30 cellular contexts compared by ENCODE assay signal in genomic region chr18:73797419-73797818, GRCh38.
"Had no signal": no experiment of that assay in that cellular context is flagged by ENCODE, and none has a peak within 500 bp of the region (broad histone marks: within the 10 kb centered on the region; RNA-seq: fewer than 3 reads in every experiment).

No MANE protein-coding gene starts in this region.

- H3K4me3 ChIP-seq: neural progenitor cell, ovary, psoas muscle, skin epidermis, smooth muscle cell, spleen, stomach, thoracic aorta, thyroid gland, tibial nerve, upper lobe of left lung, uterus had no signal

- ATAC-seq: naive thymus-derived CD4-positive, alpha-beta T cell; natural killer cell; psoas muscle; right cardiac atrium; sciatic nerve; stimulated activated memory B cell treated with anti-CD40 and anti-IgM and Interleukin-4, amounts not matched to agents 10 μg/mL and 1 μg/mL and 100 μg/mL, for 72 hours had no signal

- H3K9ac ChIP-seq: neural progenitor cell, parathyroid adenoma had no signal

- H3K4me1 ChIP-seq: parathyroid adenoma, psoas muscle, spleen, stomach, thyroid gland, tibial nerve, upper lobe of left lung, uterus had no signal

- H3K36me3 ChIP-seq: neural progenitor cell, ovary, spleen, stomach, thoracic aorta, thyroid gland, tibial nerve, upper lobe of left lung, uterus had no signal

- DNase-seq: naive thymus-derived CD4-positive, alpha-beta T cell; natural killer cell; occipital lobe; ovary; posterior cingulate gyrus; psoas muscle; right cardiac atrium; spleen; stimulated activated CD4-positive, alpha-beta T cell treated with anti-CD3 and anti-CD28 coated beads, Interleukin-12 subunit alpha, Interleukin-12 subunit beta, amount 100 ng/mL, for 4 hours; stimulated activated CD4-positive, alpha-beta T cell treated with anti-CD3 and anti-CD28 coated beads, Interleukin-1b, Interleukin-23, amount 100 ng/mL, for 48 hours; stimulated activated CD4-positive, alpha-beta T cell treated with anti-CD3 and anti-CD28 coated beads, Interleukin-4, amount 100 ng/mL, for 1 hour; stimulated activated CD4-positive, alpha-beta T cell treated with anti-CD3 and anti-CD28 coated beads, Interleukin-4, amount 100 ng/mL, for 4 hours; stimulated activated CD8-positive, alpha-beta memory T cell treated with anti-CD3 and anti-CD28 coated beads, Interleukin-4, amount 100 ng/mL, for 48 hours; stimulated activated naive CD4-positive, alpha-beta T cell treated with Interleukin-2 at 50 U/mL for 16 hours; stomach; thyroid gland; trophoblast cell; upper lobe of left lung; uterus had no signal

- H3K4me2 ChIP-seq: neural progenitor cell, smooth muscle cell had no signal

- H3K27ac ChIP-seq: neural progenitor cell, ovary, parathyroid adenoma, psoas muscle, skin epidermis, spleen, stomach, thoracic aorta, thyroid gland, tibial nerve, upper lobe of left lung, uterus had no signal

- H3K4me3 Mint-ChIP-seq: naive thymus-derived CD4-positive, alpha-beta T cell; natural killer cell; nephron; neural progenitor cell; stimulated activated memory B cell treated with anti-CD40 and anti-IgM and Interleukin-4, amounts not matched to agents 10 μg/mL and 1 μg/mL and 100 μg/mL, for 72 hours; stimulated activated naive CD8-positive, alpha-beta T cell treated with anti-CD3 and anti-CD28 coated beads, Interleukin-15, Interleukin-2, amounts not matched to agents 100 ng/mL and 50 ng/mL, for 24 hours had no signal

- H3K79me2 ChIP-seq: parathyroid adenoma had no signal

- H3K4me1 Mint-ChIP-seq: naive thymus-derived CD4-positive, alpha-beta T cell; natural killer cell; stimulated activated memory B cell treated with anti-CD40 and anti-IgM and Interleukin-4, amounts not matched to agents 10 μg/mL and 1 μg/mL and 100 μg/mL, for 72 hours had no signal

- H3K9me3 Mint-ChIP-seq: nephron; stimulated activated memory B cell treated with anti-CD40 and anti-IgM and Interleukin-4, amounts not matched to agents 10 μg/mL and 1 μg/mL and 100 μg/mL, for 72 hours; stimulated activated naive CD8-positive, alpha-beta T cell treated with anti-CD3 and anti-CD28 coated beads, Interleukin-15, Interleukin-2, amounts not matched to agents 100 ng/mL and 50 ng/mL, for 24 hours had no signal

- H3K36me3 Mint-ChIP-seq: naive thymus-derived CD4-positive, alpha-beta T cell; natural killer cell; stimulated activated memory B cell treated with anti-CD40 and anti-IgM and Interleukin-4, amounts not matched to agents 10 μg/mL and 1 μg/mL and 100 μg/mL, for 72 hours had no signal

- H3K27me3 Mint-ChIP-seq: progenitor cell of endocrine pancreas; stimulated activated memory B cell treated with anti-CD40 and anti-IgM and Interleukin-4, amounts not matched to agents 10 μg/mL and 1 μg/mL and 100 μg/mL, for 72 hours; stimulated activated naive CD8-positive, alpha-beta T cell treated with anti-CD3 and anti-CD28 coated beads, Interleukin-15, Interleukin-2, amounts not matched to agents 100 ng/mL and 50 ng/mL, for 24 hours had no signal

- H3K27me3 ChIP-seq: neural progenitor cell, ovary, spleen, stomach, thyroid gland, tibial nerve, upper lobe of left lung, uterus had no signal

- H3K9me3 ChIP-seq: ovary, psoas muscle, spleen, stomach, thoracic aorta, thyroid gland, tibial nerve, upper lobe of left lung, uterus had no signal

- H3K27ac Mint-ChIP-seq: naive thymus-derived CD4-positive, alpha-beta T cell; natural killer cell; nephron; neural progenitor cell; progenitor cell of endocrine pancreas; stimulated activated memory B cell treated with anti-CD40 and anti-IgM and Interleukin-4, amounts not matched to agents 10 μg/mL and 1 μg/mL and 100 μg/mL, for 72 hours; stimulated activated naive CD8-positive, alpha-beta T cell treated with anti-CD3 and anti-CD28 coated beads, Interleukin-15, Interleukin-2, amounts not matched to agents 100 ng/mL and 50 ng/mL, for 24 hours had no signal

- H2AFZ ChIP-seq: neural progenitor cell, parathyroid adenoma had no signal
